ENCODE assay signal across 29 cellular contexts in the genomic region with DNA sequence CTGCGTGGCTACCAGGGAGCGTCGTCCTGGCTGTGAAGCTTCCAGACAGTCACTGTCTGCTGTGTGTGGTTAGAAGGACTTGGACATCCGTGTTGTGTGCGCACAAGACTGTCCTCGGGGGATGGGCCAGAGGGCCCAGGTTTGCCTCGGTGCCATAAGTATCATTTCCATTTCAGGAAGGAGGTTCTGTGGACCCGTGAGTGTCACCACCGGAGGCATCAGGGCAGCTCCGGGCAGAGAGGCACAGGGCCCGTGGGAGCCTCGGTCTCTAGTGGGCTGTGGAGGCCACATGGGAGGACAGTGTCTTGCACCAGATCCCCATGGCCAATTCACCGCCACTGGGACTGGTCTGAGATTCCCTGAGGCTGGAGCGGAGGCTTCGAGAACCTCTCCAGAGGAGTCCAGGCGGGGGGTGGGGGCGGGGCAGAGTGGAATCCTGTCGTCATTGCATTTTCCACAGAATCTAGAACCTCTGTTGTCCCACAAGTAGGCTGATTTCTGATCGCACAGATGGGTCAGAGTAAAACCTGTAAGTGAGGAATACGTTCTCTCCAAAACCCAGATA. TPM values are rescaled to one million over a fixed set of nuclear protein-coding genes. Genes with fewer than 3 reads are reported as not detected.
"Had no signal": no experiment of that assay in that cellular context is flagged by ENCODE, and none has a peak within 500 bp of the region (broad histone marks: within the 10 kb centered on the region; RNA-seq: fewer than 3 reads in every experiment).

No MANE protein-coding gene starts in this region.

- H3K9me3 ChIP-seq: left lung, lower lobe of right lung, ovary, right atrium auricular region, right lobe of liver, stomach, suprapubic skin, thoracic aorta, tibial artery, upper lobe of right lung had no signal

- H3K4me3 Mint-ChIP-seq: immature natural killer cell; mesothelial cell of epicardium; naive thymus-derived CD4-positive, alpha-beta T cell; natural killer cell treated with Interleukin-12 subunit alpha and Interleukin-12 subunit beta and Interleukin-15 and Interleukin-18, amount 100 ng/mL, for 72 hours; stimulated activated memory B cell treated with anti-CD40 and anti-IgM and Interleukin-4, amounts not matched to agents 10 μg/mL and 1 μg/mL and 100 μg/mL, for 72 hours had no signal

- H3K27ac ChIP-seq: left lung, lower lobe of right lung, ovary, right atrium auricular region, right lobe of liver, stomach, suprapubic skin, thoracic aorta, tibial artery, upper lobe of right lung had no signal

- H3K4me3 ChIP-seq: left lung, lower lobe of right lung, ovary, right atrium auricular region, right lobe of liver, smooth muscle cell, stomach, suprapubic skin, thoracic aorta, tibial artery, upper lobe of right lung had no signal

- DNase-seq: hypothalamus; immature natural killer cell; kidney; left colon; lower lobe of right lung; mesendoderm; naive thymus-derived CD4-positive, alpha-beta T cell; right lobe of liver; stimulated activated CD4-positive, alpha-beta T cell treated with anti-CD3 and anti-CD28 coated beads, Interleukin-1b, Interleukin-23, amount 100 ng/mL, for 48 hours; stimulated activated CD4-positive, alpha-beta T cell treated with anti-CD3 and anti-CD28 coated beads, Interleukin-2, amount 100 ng/mL, for 48 hours; stimulated activated CD4-positive, alpha-beta T cell treated with anti-CD3 and anti-CD28 coated beads, Interleukin-4, amount 100 ng/mL, for 4 hours; stimulated activated CD8-positive, alpha-beta memory T cell treated with anti-CD3 and anti-CD28 coated beads, Interleukin-4, amount 100 ng/mL, for 48 hours; stimulated activated naive CD8-positive, alpha-beta T cell treated with anti-CD3 and anti-CD28 coated beads, Interleukin-15, Interleukin-2, amounts not matched to agents 100 U/mL and 50 U/mL, for 24 hours; stomach; tibial artery; trophoblast cell; upper lobe of right lung had no signal

- H3K27me3 ChIP-seq: left lung, ovary, right atrium auricular region, right lobe of liver, stomach, suprapubic skin, tibial artery, upper lobe of right lung had no signal

- H3K36me3 ChIP-seq: left lung, lower lobe of right lung, ovary, right atrium auricular region, right lobe of liver, stomach, suprapubic skin, thoracic aorta, tibial artery, upper lobe of right lung had no signal

- ATAC-seq: left lung; lower lobe of right lung; naive thymus-derived CD4-positive, alpha-beta T cell; natural killer cell treated with Interleukin-12 subunit alpha and Interleukin-12 subunit beta and Interleukin-15 and Interleukin-18, amount 100 ng/mL, for 72 hours; stimulated activated memory B cell treated with anti-CD40 and anti-IgM and Interleukin-4, amounts not matched to agents 10 μg/mL and 1 μg/mL and 100 μg/mL, for 72 hours; stimulated activated naive CD8-positive, alpha-beta T cell treated with anti-CD3 and anti-CD28 coated beads, Interleukin-15, Interleukin-2, amounts not matched to agents 100 U/mL and 50 U/mL, for 24 hours; upper lobe of right lung had no signal

- H3K27ac Mint-ChIP-seq: mesothelial cell of epicardium; natural killer cell treated with Interleukin-12 subunit alpha and Interleukin-12 subunit beta and Interleukin-15 and Interleukin-18, amount 100 ng/mL, for 72 hours; stimulated activated memory B cell treated with anti-CD40 and anti-IgM and Interleukin-4, amounts not matched to agents 10 μg/mL and 1 μg/mL and 100 μg/mL, for 72 hours had no signal

- H3K4me1 ChIP-seq: upper lobe of right lung had no signal

- H3K9me3 Mint-ChIP-seq: immature natural killer cell; natural killer cell treated with Interleukin-12 subunit alpha and Interleukin-12 subunit beta and Interleukin-15 and Interleukin-18, amount 100 ng/mL, for 72 hours had no signal

- H3K27me3 Mint-ChIP-seq: naive thymus-derived CD4-positive, alpha-beta T cell; natural killer cell treated with Interleukin-12 subunit alpha and Interleukin-12 subunit beta and Interleukin-15 and Interleukin-18, amount 100 ng/mL, for 72 hours; progenitor cell of endocrine pancreas; stimulated activated memory B cell treated with anti-CD40 and anti-IgM and Interleukin-4, amounts not matched to agents 10 μg/mL and 1 μg/mL and 100 μg/mL, for 72 hours had no signal

RNA-seq across cellular contexts. Expression of gene ZNF556, which starts 39.6 kb away (rescaled TPM):
- total RNA-seq: left lung; lower lobe of right lung; mononuclear cell; naive thymus-derived CD4-positive, alpha-beta T cell; natural killer cell treated with Interleukin-12 subunit alpha and Interleukin-12 subunit beta and Interleukin-15 and Interleukin-18, amount 100 ng/mL, for 72 hours; progenitor cell of endocrine pancreas; pulmonary artery endothelial cell; right atrium auricular region; right lobe of liver; suprapubic skin; upper lobe of right lung had no signal
